8 cellular contexts compared by ENCODE assay signal in the genomic region with DNA sequence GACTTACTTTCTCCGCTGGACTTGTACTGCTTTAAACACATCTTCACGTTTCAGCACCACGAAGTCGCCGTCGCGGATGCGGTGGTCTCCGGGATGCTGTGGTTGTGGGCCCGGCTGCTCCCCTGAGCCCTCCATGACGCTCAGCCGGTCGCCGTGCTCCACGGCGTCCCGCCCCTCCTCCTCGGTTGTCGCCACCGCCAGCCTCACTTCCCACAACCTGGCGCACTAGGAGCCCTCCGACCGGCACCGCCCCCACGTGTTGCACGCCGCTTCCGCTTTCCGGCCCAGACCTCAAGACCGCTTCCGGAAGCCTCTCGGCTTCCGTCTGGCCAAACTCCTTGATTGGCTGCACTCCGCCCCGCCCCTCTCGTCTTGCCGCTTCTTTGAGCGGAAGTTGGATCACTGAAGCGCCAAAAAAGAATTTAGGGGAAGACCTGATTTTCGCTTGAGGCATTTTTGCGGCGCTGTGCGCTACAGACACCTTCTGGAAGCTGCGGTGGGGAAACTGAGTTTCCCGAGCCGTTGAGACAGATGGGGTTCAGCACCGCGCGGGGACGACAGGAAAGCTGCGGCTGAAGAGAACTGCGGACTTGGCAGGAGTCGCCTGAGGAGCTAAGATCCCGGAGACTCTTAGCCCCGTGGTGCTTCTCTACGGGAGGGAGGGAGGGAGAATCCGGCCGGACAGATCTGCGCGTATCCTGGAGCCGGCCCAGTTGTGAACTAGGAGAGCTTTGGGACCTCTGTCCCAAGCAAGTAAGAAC. TPM values are rescaled to one million over a fixed set of nuclear protein-coding genes. Genes with fewer than 3 reads are reported as not detected.
DNase-seq lines count a peak whose midpoint lies in the region; ATAC-seq and TF ChIP-seq lines count a peak whose summit lies in the region.

Gene MCM8 (plus strand): TSS at position 382 of the 761 bp plus-strand sequence. CDS start 1,364 bp downstream, outside the sequence.
Gene TRMT6 (minus strand): TSS at position 263 of the 761 bp plus-strand sequence. CDS start 128 bp downstream, at position 135.

- H3K27me3 ChIP-seq in testis = no peaks in the 10 kb centered on the region

- DNase-seq in GM10266 (ENCODE audit: extremely low spot score) (peak; percentile 86), NCI-H1092 treated with DMSO at 0.1 percent for 48 hours (lab: John Stamatoyannopoulos, UW) (peak; percentile 97), glomerular endothelial cell (ENCODE audit: extremely low read depth, low read depth, low spot score) (peak; percentile 75), occipital lobe (lab: John Stamatoyannopoulos, UW) (peak; percentile 92), testis (peak; percentile 98)
- DNase-seq in activated naive CD4-positive, alpha-beta T cell treated with anti-CD3 and anti-CD28 coated beads, Interleukin-2, amount 50 U/mL, for 16 hours = peak; percentile 98

- ATAC-seq in HG02623 (IDR thresholded peaks at IDR 0.05; ENCODE audit: unreplicated experiment) (peak; percentile 97), SK-N-SH treated with all-trans-retinoic acid at 6 μM for 48 hours (peak; percentile 99)

- intact Hi-C loops in testis (cut with DNase I; ENCODE audit: low total_unique reads) = no loop called here

- no peaks in the 10 kb centered on the region for H3K36me3 ChIP-seq in testis (ENCODE audit: low read depth, missing control alignments)

- TF ChIP-seq CTCF in GM10266 (IDR thresholded peaks at IDR 0.05; ENCODE audit: control insufficient read depth, insufficient read depth, low read depth, missing control alignments) (no peak), testis (IDR thresholded peaks at IDR 0.05) (no peak)

- H3K4me1 ChIP-seq in testis = peaks cover 8% of the 10 kb centered on the region

- H3K4me3 ChIP-seq in testis = peak within 1 kb of the TSS; percentile 54 to 90

- no peaks in the 10 kb centered on the region for H3K9me3 ChIP-seq in testis

- no peak for TF ChIP-seq POLR2A in testis (IDR thresholded peaks at IDR 0.05)

- peak within 1 kb of the TSS; percentile 48 to 72 for H3K27ac ChIP-seq in testis

- WGBS in testis, 2 donors = 0 to 1% methylated on average over 32 to 47 of the region's 61 CpGs

TF ChIP-seq in SK-N-SH treated with all-trans-retinoic acid at 6 μM for 48 hours, 23 proteins besides CTCF, POLR2A, EP300 and RAD21:
- TF ChIP-seq PATZ1 (CRISPR knock-in tag; IDR thresholded peaks at IDR 0.05; ENCODE audit: borderline replicate concordance) (0 out of 2 replicates have a peak, but pooled peaks have one; percentile 13), OSR1 (CRISPR knock-in tag; IDR thresholded peaks at IDR 0.05) (no peak)

RNA-seq across cellular contexts. Expression of gene MCM8, which starts in this region (rescaled TPM):
- total RNA-seq in glomerular endothelial cell = 4.6 and 4.7 TPM in 2 replicates
- 4.5 TPM for total RNA-seq in occipital lobe
- total RNA-seq in testis = 10 to 100 TPM; 19.9 to 25.4 TPM
- 20.3 TPM for polyA plus RNA-seq in testis (ENCODE audit: insufficient read depth, low read depth, low replicate concordance)

RNA-seq across cellular contexts. Expression of gene TRMT6, which starts in this region (rescaled TPM):
- total RNA-seq in glomerular endothelial cell = 6.1 and 8.0 TPM in 2 replicates
- total RNA-seq in occipital lobe = 5.8 TPM
- total RNA-seq in testis = 10 to 100 TPM; 24.0 to 25.1 TPM
- polyA plus RNA-seq in testis (ENCODE audit: insufficient read depth, low read depth, low replicate concordance) = 21.4 TPM

Comparison
In these comparisons a context has a peak if more than half of its experiments do, and no peak if none do; other contexts are left out.
1. Peak in every context shown above with its lines: DNase-seq, ATAC-seq, H3K4me3 ChIP-seq and H3K27ac ChIP-seq.